Comparison of ENCODE assay signal across 18 cellular contexts in genomic region chr9:96607971-96608370, GRCh38. TPM values are rescaled to one million over a fixed set of nuclear protein-coding genes. Genes with fewer than 3 reads are reported as not detected.
DNase-seq lines count a peak whose midpoint lies in the region; ATAC-seq and TF ChIP-seq lines count a peak whose summit lies in the region.
"Had no signal": no experiment of that assay in that cellular context is flagged by ENCODE, and none has a peak within 500 bp of the region (broad histone marks: within the 10 kb centered on the region; RNA-seq: fewer than 3 reads in every experiment).

No MANE protein-coding gene starts in this region.

- no peak overlapping the region for H3K27ac ChIP-seq in neural progenitor cell
- H3K27ac ChIP-seq: 22Rv1; A549; BLaER1 treated with 17β-estradiol and CSF1 and Interleukin-3, amounts not matched to agents 10 nM and 100 nM; GM23248; HL-60 had no signal

- H4K20me1 ChIP-seq in neural progenitor cell (ENCODE audit: low read depth) = peaks cover 19% of the 10 kb centered on the region
- H4K20me1 ChIP-seq: BLaER1 treated with 17β-estradiol and CSF1 and Interleukin-3, amounts not matched to agents 10 nM and 100 nM had no signal

- H3K4me1 ChIP-seq in endocrine pancreas (ENCODE audit: control insufficient read depth, insufficient read depth, low read length) (peaks cover 9% of the 10 kb centered on the region), neural progenitor cell (peaks cover 18% of the 10 kb centered on the region)

- peaks cover 4% of the 10 kb centered on the region for H3F3A ChIP-seq in neural progenitor cell (ENCODE audit: low read depth)

- no peaks in the 10 kb centered on the region for H3K36me3 Mint-ChIP-seq in neural progenitor cell
- H3K36me3 Mint-ChIP-seq: CD8-positive, alpha-beta T cell had no signal

- H3K9me3 Mint-ChIP-seq in neural progenitor cell = no peaks in the 10 kb centered on the region
- H3K9me3 Mint-ChIP-seq: CD8-positive, alpha-beta T cell had no signal

- H3K4me2 ChIP-seq in neural progenitor cell = no peak overlapping the region
- H3K4me2 ChIP-seq: A549; BLaER1 treated with 17β-estradiol and CSF1 and Interleukin-3, amounts not matched to agents 10 nM and 100 nM had no signal

- H3K36me3 ChIP-seq in endocrine pancreas (ENCODE audit: control insufficient read depth, insufficient read depth, low read length) = no peaks in the 10 kb centered on the region
- H3K36me3 ChIP-seq in neural progenitor cell = no peaks in the 10 kb centered on the region
- H3K36me3 ChIP-seq: BLaER1 treated with 17β-estradiol and CSF1 and Interleukin-3, amounts not matched to agents 10 nM and 100 nM had no signal

- H3K4me3 ChIP-seq in endocrine pancreas (ENCODE audit: control insufficient read depth, insufficient read depth, low read length) = no peak overlapping the region
- no peak overlapping the region for H3K4me3 ChIP-seq in neural progenitor cell
- H3K4me3 ChIP-seq: A549; BLaER1 treated with 17β-estradiol and CSF1 and Interleukin-3, amounts not matched to agents 10 nM and 100 nM; GM23248 had no signal

- peak overlapping the region; percentile 50 for H3K27ac Mint-ChIP-seq in neural progenitor cell
- H3K27ac Mint-ChIP-seq: CD8-positive, alpha-beta T cell had no signal

- H2AFZ ChIP-seq in neural progenitor cell (replicated peaks) = no peak overlapping the region
- H2AFZ ChIP-seq: GM23248 had no signal

- H3K9me3 ChIP-seq in endocrine pancreas (ENCODE audit: control insufficient read depth, low read length) (no peaks in the 10 kb centered on the region), neural progenitor cell (ENCODE audit: low read depth) (no peaks in the 10 kb centered on the region)
- H3K9me3 ChIP-seq: A549; BLaER1 treated with 17β-estradiol and CSF1 and Interleukin-3, amounts not matched to agents 10 nM and 100 nM had no signal

- H3K27me3 ChIP-seq in endocrine pancreas (ENCODE audit: control insufficient read depth, insufficient read depth, low read length) = no peaks in the 10 kb centered on the region
- H3K27me3 ChIP-seq in neural progenitor cell = no peaks in the 10 kb centered on the region
- H3K27me3 ChIP-seq: BLaER1 treated with 17β-estradiol and CSF1 and Interleukin-3, amounts not matched to agents 10 nM and 100 nM had no signal

- H3K9ac ChIP-seq in endocrine pancreas (ENCODE audit: control insufficient read depth, insufficient read depth, low read length) (peak overlapping the region; percentile 14), neural progenitor cell (no peak overlapping the region)
- H3K9ac ChIP-seq: BLaER1 treated with 17β-estradiol and CSF1 and Interleukin-3, amounts not matched to agents 10 nM and 100 nM; GM23248 had no signal

- H3K4me3 Mint-ChIP-seq in neural progenitor cell = no peak overlapping the region
- H3K4me3 Mint-ChIP-seq: CD8-positive, alpha-beta T cell had no signal

- no peaks in the 10 kb centered on the region for H3K27me3 Mint-ChIP-seq in neural progenitor cell (ENCODE audit: insufficient read depth, low read depth)

- no peak for ATAC-seq in GM18519 (IDR thresholded peaks at IDR 0.05; ENCODE audit: low FRiP score, unreplicated experiment)
- ATAC-seq: A549; CD8-positive, alpha-beta T cell had no signal

- DNase-seq in NCI-H526 (lab: John Stamatoyannopoulos, UW) (peak; percentile 14 to 52), NCI-H526 treated with DMSO at 0.1 percent for 48 hours (lab: John Stamatoyannopoulos, UW) (no peak), neural progenitor cell (ENCODE audit: low spot score) (no peak), NOMO-1 treated with dmso at 0.1 percent for 144 hours (lab: John Stamatoyannopoulos, UW; ENCODE audit: unreplicated experiment) (no peak), glomerular visceral epithelial cell (ENCODE audit: extremely low spot score) (no peak)
- DNase-seq: Calu3; CD8-positive, alpha-beta T cell; DMS79 treated with DMSO at 0.1 percent for 48 hours; GF-D8; GM23248; HCEC 1CT; IMR-90 had no signal

- peaks cover 23% of the 10 kb centered on the region for H3K4me1 Mint-ChIP-seq in neural progenitor cell

- TF ChIP-seq CTCF in neural progenitor cell (IDR thresholded peaks at IDR 0.05) = no peak

- H3K79me2 ChIP-seq in neural progenitor cell (ENCODE audit: low read depth) = peaks cover 42% of the 10 kb centered on the region

RNA-seq across cellular contexts. Expression of gene CDC14B, which starts 11.7 kb away (rescaled TPM):
- total RNA-seq in neural progenitor cell (ENCODE audit: low replicate concordance) = 24.7 and 38.1 TPM in 2 replicates

RNA-seq across cellular contexts. Expression of gene PRXL2C, which starts 47.1 kb away (rescaled TPM):
- 4.2 and 5.1 TPM in 2 replicates for total RNA-seq in neural progenitor cell (ENCODE audit: low replicate concordance)

Comparison
In these comparisons a context has a peak if more than half of its experiments do, and no peak if none do; other contexts are left out.
1. DNase-seq: peak in NCI-H526 (2 of 2); none in NCI-H526 treated with DMSO at 0.1 percent for 48 hours (single experiment), neural progenitor cell (single experiment), NOMO-1 treated with dmso at 0.1 percent for 144 hours (single experiment) and glomerular visceral epithelial cell (single experiment).